ENCODE assay signal across 1 cellular context in genomic region chr14:77248666-77249065, GRCh38.
TF ChIP-seq lines count a peak whose summit lies in the region.

No MANE protein-coding gene starts in this region.

TF ChIP-seq in IMR-90, 13 proteins besides CTCF, POLR2A, EP300 and RAD21:
- TF ChIP-seq FOS (IDR thresholded peaks at IDR 0.05; ENCODE audit: low read depth, low read length) (no peak), RFX5 (IDR thresholded peaks at IDR 0.05; ENCODE audit: low read depth, low read length) (no peak), CEBPB (IDR thresholded peaks at IDR 0.05; ENCODE audit: low read depth, low read length) (no peak), NFE2L2 (IDR thresholded peaks at IDR 0.05; ENCODE audit: low read depth, low read length) (no peak), MAFK (IDR thresholded peaks at IDR 0.05; ENCODE audit: low read depth, low read length) (no peak), SMC3 (IDR thresholded peaks at IDR 0.05; ENCODE audit: low read depth, low read length) (no peak), USF2 (IDR thresholded peaks at IDR 0.05; ENCODE audit: low read depth, low read length) (no peak), MAZ (IDR thresholded peaks at IDR 0.05; ENCODE audit: borderline replicate concordance, low read depth, low read length) (no peak), ELK1 (IDR thresholded peaks at IDR 0.05; ENCODE audit: borderline replicate concordance, low read depth, low read length) (no peak), BHLHE40 (IDR thresholded peaks at IDR 0.05; ENCODE audit: low read depth, low read length) (no peak), RCOR1 (IDR thresholded peaks at IDR 0.05; ENCODE audit: insufficient replicate concordance, low read length) (no peak), MXI1 (IDR thresholded peaks at IDR 0.05; ENCODE audit: borderline replicate concordance, low read depth, low read length) (no peak), CHD1 (IDR thresholded peaks at IDR 0.05; ENCODE audit: low read depth, low read length) (no peak)
